ENCODE assay signal across 15 cellular contexts in the genomic region with DNA sequence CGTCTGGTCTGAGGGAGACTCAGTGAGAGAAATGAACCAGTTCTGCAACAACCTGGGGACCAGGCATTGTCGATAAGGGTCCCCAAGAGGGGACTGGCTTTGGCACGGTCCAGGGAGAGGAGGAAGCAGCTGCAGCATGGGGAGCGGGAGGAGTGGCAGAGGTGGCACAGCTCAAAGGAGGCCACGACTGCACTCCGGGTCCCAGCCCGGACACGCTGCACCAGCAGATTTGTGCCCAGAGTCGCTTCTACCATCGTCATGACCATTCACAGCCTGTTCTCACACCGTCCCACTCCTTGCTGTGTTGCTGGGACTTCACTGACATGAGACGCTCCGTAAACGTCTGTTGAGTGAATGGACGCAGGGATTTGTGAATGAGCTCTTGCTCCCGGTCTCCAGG.
A peak's percentile ranks its signal among the peaks of the same experiment; 100 is the strongest.
DNase-seq lines count a peak whose midpoint lies in the region; ATAC-seq and TF ChIP-seq lines count a peak whose summit lies in the region.
"Had no signal": no experiment of that assay in that cellular context is flagged by ENCODE, and none has a peak within 500 bp of the region (broad histone marks: within the 10 kb centered on the region; RNA-seq: fewer than 3 reads in every experiment).

No MANE protein-coding gene starts in this region.

- H3K79me2 ChIP-seq in neural progenitor cell (ENCODE audit: low read depth) = no peaks in the 10 kb centered on the region

- H3K36me3 ChIP-seq in neural progenitor cell = no peaks in the 10 kb centered on the region

- no peak overlapping the region for H3K4me3 ChIP-seq in neural progenitor cell
- H3K4me3 ChIP-seq: A549 had no signal

- H3F3A ChIP-seq in neural progenitor cell (ENCODE audit: low read depth) = no peaks in the 10 kb centered on the region

- POLR2A ChIA-PET in naive thymus-derived CD8-positive, alpha-beta T cell (lab: Charles Lee) = no interaction called here

- H3K36me3 Mint-ChIP-seq in chondrocyte (ENCODE audit: low read depth) (no peaks in the 10 kb centered on the region), neural progenitor cell (peaks cover 2% of the 10 kb centered on the region)
- no peaks in the 10 kb centered on the region for H3K36me3 Mint-ChIP-seq in naive thymus-derived CD8-positive, alpha-beta T cell
- H3K36me3 Mint-ChIP-seq: CD8-positive, alpha-beta T cell had no signal

- no peak overlapping the region for H3K27ac ChIP-seq in neural progenitor cell
- H3K27ac ChIP-seq: 22Rv1, A549, HL-60 had no signal

- H3K9me3 ChIP-seq in neural progenitor cell (ENCODE audit: low read depth) = no peaks in the 10 kb centered on the region
- H3K9me3 ChIP-seq: A549 had no signal

- DNase-seq in DMS79 treated with DMSO at 0.1 percent for 48 hours (lab: John Stamatoyannopoulos, UW) = peak; percentile 28
- DNase-seq in DMS79 (lab: John Stamatoyannopoulos, UW) = no peak
- DNase-seq in chondrocyte (ENCODE audit: low spot score) = peak; percentile 70
- no peak for DNase-seq in neural progenitor cell (ENCODE audit: low spot score)
- DNase-seq in NCI-H524 (lab: John Stamatoyannopoulos, UW) = no peak
- no peak for DNase-seq in LoVo (ENCODE audit: low spot score)
- no peak for DNase-seq in naive thymus-derived CD8-positive, alpha-beta T cell
- DNase-seq: AML-193; Calu3; CD8-positive, alpha-beta T cell; HFFc6 had no signal

- H3K4me2 ChIP-seq in neural progenitor cell = no peak overlapping the region
- H3K4me2 ChIP-seq: A549 had no signal

- H3K27ac Mint-ChIP-seq in chondrocyte (ENCODE audit: unreplicated experiment) (no peak overlapping the region), neural progenitor cell (no peak overlapping the region)
- no peak overlapping the region for H3K27ac Mint-ChIP-seq in naive thymus-derived CD8-positive, alpha-beta T cell
- H3K27ac Mint-ChIP-seq: CD8-positive, alpha-beta T cell; HFFc6 had no signal

- H4K20me1 ChIP-seq in neural progenitor cell (ENCODE audit: low read depth) = no peaks in the 10 kb centered on the region

- H2AFZ ChIP-seq in neural progenitor cell (replicated peaks) = peak overlapping the region; percentile 13

- no peaks in the 10 kb centered on the region for H3K4me1 Mint-ChIP-seq in chondrocyte (ENCODE audit: low read depth)
- peaks cover 41% of the 10 kb centered on the region for H3K4me1 Mint-ChIP-seq in neural progenitor cell
- no peaks in the 10 kb centered on the region for H3K4me1 Mint-ChIP-seq in naive thymus-derived CD8-positive, alpha-beta T cell

- TF ChIP-seq CTCF in chondrocyte (IDR thresholded peaks at IDR 0.05) (no peak), neural progenitor cell (IDR thresholded peaks at IDR 0.05) (no peak)

- H3K9me3 Mint-ChIP-seq in chondrocyte (ENCODE audit: low read depth) = no peaks in the 10 kb centered on the region
- no peaks in the 10 kb centered on the region for H3K9me3 Mint-ChIP-seq in neural progenitor cell
- H3K9me3 Mint-ChIP-seq in naive thymus-derived CD8-positive, alpha-beta T cell = peaks cover 0 to 9% (median 0%) of the 10 kb centered on the region in 9 donors
- H3K9me3 Mint-ChIP-seq: CD8-positive, alpha-beta T cell had no signal

- H3K27me3 Mint-ChIP-seq in chondrocyte (ENCODE audit: low read depth) (peaks cover 16% of the 10 kb centered on the region), neural progenitor cell (ENCODE audit: insufficient read depth, low read depth) (peaks cover 9% of the 10 kb centered on the region)
- peaks cover 0 to 23% (median 1%) of the 10 kb centered on the region in 5 donors for H3K27me3 Mint-ChIP-seq in naive thymus-derived CD8-positive, alpha-beta T cell

- no peak for ATAC-seq in naive thymus-derived CD8-positive, alpha-beta T cell
- ATAC-seq: A549; CD8-positive, alpha-beta T cell; HCT116 had no signal

- H3K9ac ChIP-seq in neural progenitor cell = no peak overlapping the region

- H3K4me3 Mint-ChIP-seq in chondrocyte (ENCODE audit: unreplicated experiment) (no peak overlapping the region), neural progenitor cell (no peak overlapping the region)
- H3K4me3 Mint-ChIP-seq in naive thymus-derived CD8-positive, alpha-beta T cell = no peak overlapping the region
- H3K4me3 Mint-ChIP-seq: CD8-positive, alpha-beta T cell; HFFc6 had no signal

- no peaks in the 10 kb centered on the region for H3K27me3 ChIP-seq in neural progenitor cell

- peaks cover 10% of the 10 kb centered on the region for H3K4me1 ChIP-seq in neural progenitor cell
- H3K4me1 ChIP-seq: A549 had no signal

Comparison
In these comparisons a context has a peak if more than half of its experiments do, and no peak if none do; other contexts are left out.
1. DNase-seq: peak in DMS79 treated with DMSO at 0.1 percent for 48 hours (single experiment) and chondrocyte (single experiment); none in DMS79 (single experiment), neural progenitor cell (single experiment), NCI-H524 (0 of 2), LoVo (single experiment) and naive thymus-derived CD8-positive, alpha-beta T cell (0 of 10).